8 cellular contexts compared by ENCODE assay signal in the genomic region with DNA sequence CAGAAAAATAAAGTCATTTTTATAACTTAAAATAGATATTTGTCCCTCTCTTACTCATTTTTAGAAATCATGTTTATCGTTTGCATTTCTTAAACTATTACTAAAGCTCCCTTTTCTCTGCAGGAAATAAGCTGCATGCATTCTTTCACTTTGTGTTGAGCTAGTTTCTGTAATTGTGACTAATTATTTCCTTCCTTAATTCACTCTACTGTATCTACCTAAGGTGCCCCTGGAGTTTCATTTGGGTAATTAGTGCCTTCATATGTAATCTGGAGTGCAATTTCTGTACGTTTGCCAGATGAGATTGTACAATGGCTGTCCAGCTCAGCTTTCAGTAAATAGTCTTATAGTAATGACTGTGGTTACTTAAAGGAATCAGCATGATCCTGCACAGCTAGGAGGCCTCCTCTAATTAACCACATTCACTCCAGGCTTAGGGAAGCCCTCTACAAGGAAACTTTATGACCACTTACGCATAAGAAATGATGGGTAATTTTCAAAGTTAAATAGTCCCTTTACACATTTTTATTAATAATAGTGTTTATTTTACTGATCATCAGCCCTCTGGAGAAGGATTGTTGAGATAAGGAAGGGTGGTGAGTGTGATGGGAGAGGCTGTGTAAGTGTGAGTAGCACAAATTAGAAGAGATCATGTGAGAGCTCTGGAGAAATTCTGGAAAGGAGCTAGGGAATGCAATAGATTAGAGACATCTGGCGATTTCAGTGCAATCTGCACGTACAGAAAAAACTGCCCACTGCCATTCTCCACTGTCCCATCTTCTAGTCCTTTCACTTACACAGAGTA.
DNase-seq lines count a peak whose midpoint lies in the region; ATAC-seq and TF ChIP-seq lines count a peak whose summit lies in the region.

No MANE protein-coding gene starts in this region.

- H3K4me1 Mint-ChIP-seq in CD8-positive, alpha-beta T cell (ENCODE audit: low read depth), result peaks cover 80% of the 10 kb centered on the region

- peak; percentile 68 for ATAC-seq in CD8-positive, alpha-beta T cell
- ATAC-seq in GM19025 (IDR thresholded peaks at IDR 0.05; ENCODE audit: low read depth, unreplicated experiment), result peak; percentile 79
- ATAC-seq in HG03097 (IDR thresholded peaks at IDR 0.05; ENCODE audit: low FRiP score, unreplicated experiment), result peak; percentile 91

- H3K4me1 ChIP-seq in CD8-positive, alpha-beta T cell (ENCODE audit: insufficient read depth, low read length), result peaks cover 63% of the 10 kb centered on the region

- peaks cover 21% of the 10 kb centered on the region for H3K36me3 Mint-ChIP-seq in CD8-positive, alpha-beta T cell

- no peaks in the 10 kb centered on the region for H3K27me3 Mint-ChIP-seq in CD8-positive, alpha-beta T cell (ENCODE audit: low read depth)

- H3K9me3 Mint-ChIP-seq in CD8-positive, alpha-beta T cell, result no peaks in the 10 kb centered on the region

- TF ChIP-seq CTCF in CD8-positive, alpha-beta T cell (IDR thresholded peaks at IDR 0.05), result no peak
- TF ChIP-seq CTCF in epithelial cell of esophagus (IDR thresholded peaks at IDR 0.05; ENCODE audit: insufficient read depth, low read depth, low read length, missing control alignments), result peak; percentile 10

- peak overlapping the region; percentile 91 for H3K27ac Mint-ChIP-seq in CD8-positive, alpha-beta T cell

- H3K27ac ChIP-seq in CD8-positive, alpha-beta T cell (ENCODE audit: low read depth, low read length), result no peak overlapping the region

- no peaks in the 10 kb centered on the region for H3K27me3 ChIP-seq in CD8-positive, alpha-beta T cell (ENCODE audit: insufficient read depth, low read length)

- H3K4me3 Mint-ChIP-seq in CD8-positive, alpha-beta T cell, result peak overlapping the region; percentile 22

- CTCF ChIA-PET in CD8-positive, alpha-beta T cell (lab: Charles Lee), result interaction anchor here (1.3 to 5.4 kb wide), 5 partner anchors 24 to 112 kb away, joined by 3 to 36 read pairs (median 11); a partner anchor contains a TSS

- no peak for DNase-seq in CD8-positive, alpha-beta T cell
- DNase-seq in NOMO-1 treated with DMSO at 0.1 percent for 48 hours (lab: John Stamatoyannopoulos, UW; ENCODE audit: unreplicated experiment) (peak; percentile 95), epithelial cell of esophagus (ENCODE audit: low read depth) (peak; percentile 85), NCI-H345 treated with DMSO at 0.1 percent for 48 hours (lab: John Stamatoyannopoulos, UW; ENCODE audit: unreplicated experiment) (no peak), AG20443 (ENCODE audit: low spot score) (no peak), HuH-7.5 (ENCODE audit: low spot score) (no peak)

- intact Hi-C loops in CD8-positive, alpha-beta T cell (cut with DNase I, micrococcal nuclease), result loop anchor here in 1 of 2 experiments (1.0 to 5.0 kb wide), 5 partner anchors 21 to 87 kb away; no protein-coding TSS in a partner anchor

- H3K9me3 ChIP-seq in CD8-positive, alpha-beta T cell (ENCODE audit: low read length), result no peaks in the 10 kb centered on the region

- H3K4me3 ChIP-seq in CD8-positive, alpha-beta T cell (ENCODE audit: low read depth, low read length), result no peak overlapping the region
- H3K4me3 ChIP-seq in epithelial cell of esophagus (ENCODE audit: low read length), result no peak overlapping the region

- POLR2A ChIA-PET in CD8-positive, alpha-beta T cell (lab: Charles Lee), result interaction anchor here (1.1 to 2.3 kb wide), 5 partner anchors 9 to 87 kb away, joined by 3 to 7 read pairs (median 4); a partner anchor contains a TSS

- H3K36me3 ChIP-seq in CD8-positive, alpha-beta T cell (ENCODE audit: insufficient read depth, low read length), result peaks cover 1% of the 10 kb centered on the region

Comparison
In these comparisons a context has a peak if more than half of its experiments do, and no peak if none do; other contexts are left out.
1. DNase-seq: peak in NOMO-1 treated with DMSO at 0.1 percent for 48 hours (single experiment) and epithelial cell of esophagus (single experiment); none in CD8-positive, alpha-beta T cell (0 of 7), NCI-H345 treated with DMSO at 0.1 percent for 48 hours (single experiment), AG20443 (single experiment) and HuH-7.5 (single experiment).
2. Peak in every context shown above with its lines, with median percentiles within 50 percentile points of each other: ATAC-seq.